Comparison of ENCODE assay signal across 1 cellular context in genomic region chr21:14877581-14878228, GRCh38.
TF ChIP-seq lines count a peak whose summit lies in the region.

No MANE protein-coding gene starts in this region.

TF ChIP-seq in A549, 52 proteins besides CTCF, POLR2A, EP300 and RAD21 (continued from another document):
- TF ChIP-seq MAX (IDR thresholded peaks at IDR 0.05) (peak; percentile 50; the same call in 1 of the 2 replicates), NR3C1 (IDR thresholded peaks at IDR 0.05) (no peak), GATA3 (IDR thresholded peaks at IDR 0.05; ENCODE audit: borderline replicate concordance) (peak; percentile 70; the same call in 1 of the 2 replicates), RFX5 (IDR thresholded peaks at IDR 0.05) (no peak), JUN (IDR thresholded peaks at IDR 0.05) (peak; percentile 76 to 84; a peak in 4 of 5 replicates), HDAC2 (IDR thresholded peaks at IDR 0.05) (no peak)
